Comparison of ENCODE assay signal across 28 cellular contexts in the genomic region with DNA sequence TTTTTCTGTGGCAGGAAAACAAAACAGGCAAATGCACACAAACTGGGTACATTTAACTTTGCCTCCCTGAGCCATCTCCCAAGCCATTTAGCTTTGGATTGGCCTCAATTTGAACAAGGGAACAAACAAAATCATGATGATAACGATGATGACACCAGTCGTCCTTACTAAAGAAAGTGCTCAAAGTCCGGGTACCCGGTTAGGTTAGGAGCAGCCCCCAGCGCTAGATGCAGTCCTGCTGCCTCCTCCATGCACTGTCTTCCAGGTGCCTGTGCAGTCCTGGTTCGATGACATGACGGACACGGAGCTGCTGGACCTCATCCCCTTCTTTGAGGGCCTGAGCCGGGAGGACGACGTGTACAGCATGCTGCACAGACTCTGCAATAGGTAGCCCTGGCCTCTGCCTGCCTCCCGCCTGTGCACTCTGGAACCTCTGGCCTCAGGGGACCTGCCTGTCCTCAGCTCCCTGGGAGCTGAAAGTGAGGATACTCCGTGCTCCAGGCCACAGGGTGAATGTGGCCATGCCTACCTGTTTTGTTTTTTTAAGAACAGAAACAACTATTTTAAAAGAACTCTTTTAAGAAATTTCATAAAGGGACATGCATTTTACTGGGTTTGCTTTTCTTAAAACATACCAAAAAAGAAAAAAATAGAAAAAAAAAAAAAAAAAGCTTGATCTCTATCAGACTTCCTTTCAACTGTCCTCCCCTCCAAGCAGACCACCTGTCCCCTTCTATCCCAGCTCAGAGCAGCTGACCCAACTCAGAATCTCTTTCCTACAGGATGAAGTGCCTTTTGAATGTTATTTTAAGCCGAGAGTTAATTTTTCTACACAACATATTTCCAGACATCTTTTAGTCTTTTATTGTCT. TPM values are rescaled to one million over a fixed set of nuclear protein-coding genes. Genes with fewer than 3 reads are reported as not detected.
DNase-seq lines count a peak whose midpoint lies in the region; TF ChIP-seq lines count a peak whose summit lies in the region.
"Had no signal": no experiment of that assay in that cellular context is flagged by ENCODE, and none has a peak within 500 bp of the region (broad histone marks: within the 10 kb centered on the region; RNA-seq: fewer than 3 reads in every experiment).

No MANE protein-coding gene starts in this region.

- H3K27me3 ChIP-seq in thyroid gland (no peaks in the 10 kb centered on the region), sigmoid colon (no peaks in the 10 kb centered on the region)
- H3K27me3 ChIP-seq: cardiac muscle cell, heart left ventricle, neural progenitor cell, tibial artery had no signal

- H3K36me3 ChIP-seq in thyroid gland (peaks cover 0 to 12% of the 10 kb centered on the region in 2 donors), sigmoid colon (peaks cover 4 to 69% (median 23%) of the 10 kb centered on the region in 4 donors)
- H3K36me3 ChIP-seq: neural progenitor cell had no signal

- no peak overlapping the region for H3K4me3 ChIP-seq in NB4 (ENCODE audit: low read depth, low read length)
- no peak overlapping the region for H3K4me3 ChIP-seq in thyroid gland (replicated peaks in 1 of 3)
- H3K4me3 ChIP-seq in sigmoid colon: no peak overlapping the region
- H3K4me3 ChIP-seq: cardiac muscle cell, heart left ventricle, lower lobe of right lung, neural progenitor cell, tibial artery had no signal

- TF ChIP-seq EP300 in sigmoid colon (IDR thresholded peaks at IDR 0.05): no peak

- H3K27me3 Mint-ChIP-seq in CD14-positive monocyte (ENCODE audit: low read depth in 3 of 3) (peaks cover 0 to 2% (median 2%) of the 10 kb centered on the region in 3 donors), glutamatergic neuron (ENCODE audit: unreplicated experiment) (peaks cover under 1% of the 10 kb centered on the region), nephron (ENCODE audit: low read depth) (no peaks in the 10 kb centered on the region)
- H3K27me3 Mint-ChIP-seq: activated naive CD8-positive, alpha-beta T cell treated with anti-CD3 and anti-CD28 coated beads for 36 hours; activated T-cell treated with anti-CD3 and anti-CD28 coated beads, Interleukin-2, amount 50 U/mL, for 24 hours had no signal

- H3K4me3 Mint-ChIP-seq in CD14-positive monocyte (peak overlapping the region; percentile 43 to 45), glutamatergic neuron (ENCODE audit: unreplicated experiment) (no peak overlapping the region), nephron (no peak overlapping the region)
- H3K4me3 Mint-ChIP-seq: activated naive CD8-positive, alpha-beta T cell treated with anti-CD3 and anti-CD28 coated beads for 36 hours; activated T-cell treated with anti-CD3 and anti-CD28 coated beads, Interleukin-2, amount 50 U/mL, for 24 hours; CD8-positive, alpha-beta memory T cell; neural progenitor cell had no signal

- TF ChIP-seq CTCF in CD14-positive monocyte (IDR thresholded peaks at IDR 0.05): no peak
- no peak for TF ChIP-seq CTCF in NB4 (IDR thresholded peaks at IDR 0.05; ENCODE audit: low read depth, low read length)
- TF ChIP-seq CTCF in glutamatergic neuron (IDR thresholded peaks at IDR 0.05; ENCODE audit: partially characterized antibody, unreplicated experiment): no peak
- no peak for TF ChIP-seq CTCF in nephron (IDR thresholded peaks at IDR 0.05; ENCODE audit: unreplicated experiment in 3 of 3)
- TF ChIP-seq CTCF in thyroid gland (IDR thresholded peaks at IDR 0.05): no peak
- TF ChIP-seq CTCF in sigmoid colon (IDR thresholded peaks at IDR 0.05): no peak

- intact Hi-C loops in CD14-positive monocyte (cut with micrococcal nuclease) (no loop called here), thyroid gland (cut with DNase I) (no loop called here), sigmoid colon (cut with DNase I) (no loop called here)

- H3K4me1 ChIP-seq in thyroid gland: no peaks in the 10 kb centered on the region
- H3K4me1 ChIP-seq in sigmoid colon: no peaks in the 10 kb centered on the region
- H3K4me1 ChIP-seq: lower lobe of right lung, neural progenitor cell, tibial artery had no signal

- peaks cover 66% of the 10 kb centered on the region for H3K4me1 Mint-ChIP-seq in CD14-positive monocyte
- no peaks in the 10 kb centered on the region for H3K4me1 Mint-ChIP-seq in glutamatergic neuron (ENCODE audit: low read depth, unreplicated experiment)
- H3K4me1 Mint-ChIP-seq in nephron: peaks cover 25% of the 10 kb centered on the region
- H3K4me1 Mint-ChIP-seq: activated naive CD8-positive, alpha-beta T cell treated with anti-CD3 and anti-CD28 coated beads for 36 hours; CD8-positive, alpha-beta memory T cell; neural progenitor cell had no signal

- H3K27ac Mint-ChIP-seq in CD14-positive monocyte (peak overlapping the region; percentile 94 to 100 (median 97)), glutamatergic neuron (ENCODE audit: unreplicated experiment) (peak overlapping the region; percentile 66), nephron (peak overlapping the region; percentile 70 to 86 (median 75))
- H3K27ac Mint-ChIP-seq: activated naive CD8-positive, alpha-beta T cell treated with anti-CD3 and anti-CD28 coated beads for 36 hours; activated T-cell treated with anti-CD3 and anti-CD28 coated beads, Interleukin-2, amount 50 U/mL, for 24 hours; neural progenitor cell had no signal

- DNase-seq in CD14-positive monocyte (ENCODE audit: low spot score) (no peak), NB4 (ENCODE audit: low read depth) (peak; percentile 19), glutamatergic neuron (no peak), foreskin melanocyte (no peak), NCI-H2227 (lab: John Stamatoyannopoulos, UW; ENCODE audit: unreplicated experiment) (no peak), thyroid gland (no peak), sigmoid colon (no peak)
- DNase-seq: activated CD4-positive, alpha-beta T cell treated with anti-CD3 and anti-CD28 coated beads for 48 hours; activated effector memory CD4-positive, alpha-beta T cell treated with anti-CD3 and anti-CD28 coated beads, Interleukin-2, amount 50 U/mL, for 16 hours; activated naive CD8-positive, alpha-beta T cell treated with anti-CD3 and anti-CD28 coated beads for 36 hours; activated T-cell treated with anti-CD3 and anti-CD28 coated beads, Interleukin-2, amount 50 U/mL, for 24 hours; anterior cingulate cortex; CD8-positive, alpha-beta memory T cell; effector CD8-positive, alpha-beta T cell; HCEC 1CT; heart left ventricle; lower lobe of right lung; NCI-H82; stimulated activated CD4-positive, alpha-beta T cell treated with anti-CD3 and anti-CD28 coated beads, Interleukin-4, amount 100 ng/mL, for 24 hours; T-helper 9 cell; tibial artery; WERI-Rb-1 had no signal

- H3K9me3 ChIP-seq in thyroid gland (no peaks in the 10 kb centered on the region), sigmoid colon (no peaks in the 10 kb centered on the region)
- H3K9me3 ChIP-seq: heart left ventricle, lower lobe of right lung, tibial artery had no signal

- H3K9me3 Mint-ChIP-seq in CD14-positive monocyte: no peaks in the 10 kb centered on the region
- no peaks in the 10 kb centered on the region for H3K9me3 Mint-ChIP-seq in glutamatergic neuron (ENCODE audit: unreplicated experiment)
- no peaks in the 10 kb centered on the region for H3K9me3 Mint-ChIP-seq in nephron
- H3K9me3 Mint-ChIP-seq: activated naive CD8-positive, alpha-beta T cell treated with anti-CD3 and anti-CD28 coated beads for 36 hours; activated T-cell treated with anti-CD3 and anti-CD28 coated beads, Interleukin-2, amount 50 U/mL, for 24 hours; CD8-positive, alpha-beta memory T cell; neural progenitor cell had no signal

- no peak for TF ChIP-seq POLR2A in NB4 (IDR thresholded peaks at IDR 0.05; ENCODE audit: extremely low read depth, insufficient read length)
- TF ChIP-seq POLR2A in thyroid gland (IDR thresholded peaks at IDR 0.05): no peak
- no peak for TF ChIP-seq POLR2A in sigmoid colon (IDR thresholded peaks at IDR 0.05)

- 91 to 92% methylated on average over 14 of the region's 14 CpGs for WGBS in thyroid gland, 2 donors
- WGBS in sigmoid colon, 2 donors: 86 to 90% methylated on average over 14 of the region's 14 CpGs

- H3K36me3 Mint-ChIP-seq in CD14-positive monocyte (peaks cover 0 to 1% of the 10 kb centered on the region in 2 donors), glutamatergic neuron (ENCODE audit: unreplicated experiment) (no peaks in the 10 kb centered on the region), nephron (ENCODE audit: low read depth) (peaks cover 41% of the 10 kb centered on the region)
- H3K36me3 Mint-ChIP-seq: activated naive CD8-positive, alpha-beta T cell treated with anti-CD3 and anti-CD28 coated beads for 36 hours; CD8-positive, alpha-beta memory T cell had no signal

- H3K27ac ChIP-seq in thyroid gland: no peak overlapping the region
- no peak overlapping the region for H3K27ac ChIP-seq in sigmoid colon
- H3K27ac ChIP-seq: cardiac muscle cell, lower lobe of right lung, neural progenitor cell, tibial artery, WERI-Rb-1 had no signal

RNA-seq across cellular contexts. Expression of a gene that starts 9.9 kb away (rescaled TPM):
- 1 to 10 TPM; 4.4 to 7.4 TPM for polyA plus RNA-seq in CD14-positive monocyte
- total RNA-seq in glutamatergic neuron (ENCODE audit: unreplicated experiment): 3.2 TPM
- 10 to 100 TPM in 2 of 4 donors, 1 to 10 TPM in 2; 5.5 to 13.0 (median 9.5) TPM for total RNA-seq in thyroid gland
- total RNA-seq in sigmoid colon: 1 to 10 TPM; 5.3 to 8.3 (median 6.6) TPM
- polyA plus RNA-seq in sigmoid colon: 100 to 1,000 TPM in 1 of 3 donors, 10 to 100 TPM in 2; 81.7 to 175 (median 97.0) TPM

RNA-seq across cellular contexts. Expression of a gene that starts 48.7 kb away (rescaled TPM):
- polyA plus RNA-seq in CD14-positive monocyte (1 to 10 TPM; 4.1 to 6.0 TPM), sigmoid colon (100 to 1,000 TPM in 1 of 3 donors, 10 to 100 TPM in 2; 29.0 to 139 (median 85.9) TPM)
- total RNA-seq in glutamatergic neuron (ENCODE audit: unreplicated experiment) (73.0 TPM), thyroid gland (10 to 100 TPM; 13.8 to 19.9 (median 16.0) TPM), sigmoid colon (10 to 100 TPM; 10.3 to 22.7 (median 14.2) TPM)

RNA-seq across cellular contexts. Expression of a gene that starts 58.3 kb away (rescaled TPM):
- polyA plus RNA-seq in CD14-positive monocyte: under 1 TPM; 0.11 to 0.14 TPM
- 0.42 TPM for total RNA-seq in glutamatergic neuron (ENCODE audit: unreplicated experiment)
- 1 to 10 TPM in 3 of 4 donors, under 1 TPM in 1; 0.44 to 1.7 (median 1.5) TPM for total RNA-seq in thyroid gland
- under 1 TPM; 0.16 to 0.41 (median 0.32) TPM for total RNA-seq in sigmoid colon
- polyA plus RNA-seq in sigmoid colon: under 1 TPM; 0.42 to 0.60 (median 0.46) TPM
- total RNA-seq: A673, epithelial cell of proximal tubule, G401 had no signal
- polyA plus RNA-seq: cardiac muscle cell had no signal

Comparison
In these comparisons a context has a peak if more than half of its experiments do, and no peak if none do; other contexts are left out.
1. H3K4me3 Mint-ChIP-seq: peak in CD14-positive monocyte (2 of 2); none in glutamatergic neuron (single experiment) and nephron (0 of 3).
2. Peak in every context shown above with its lines, with median percentiles within 50 percentile points of each other: H3K27ac Mint-ChIP-seq.